19 cellular contexts compared by ENCODE assay signal in the genomic region with DNA sequence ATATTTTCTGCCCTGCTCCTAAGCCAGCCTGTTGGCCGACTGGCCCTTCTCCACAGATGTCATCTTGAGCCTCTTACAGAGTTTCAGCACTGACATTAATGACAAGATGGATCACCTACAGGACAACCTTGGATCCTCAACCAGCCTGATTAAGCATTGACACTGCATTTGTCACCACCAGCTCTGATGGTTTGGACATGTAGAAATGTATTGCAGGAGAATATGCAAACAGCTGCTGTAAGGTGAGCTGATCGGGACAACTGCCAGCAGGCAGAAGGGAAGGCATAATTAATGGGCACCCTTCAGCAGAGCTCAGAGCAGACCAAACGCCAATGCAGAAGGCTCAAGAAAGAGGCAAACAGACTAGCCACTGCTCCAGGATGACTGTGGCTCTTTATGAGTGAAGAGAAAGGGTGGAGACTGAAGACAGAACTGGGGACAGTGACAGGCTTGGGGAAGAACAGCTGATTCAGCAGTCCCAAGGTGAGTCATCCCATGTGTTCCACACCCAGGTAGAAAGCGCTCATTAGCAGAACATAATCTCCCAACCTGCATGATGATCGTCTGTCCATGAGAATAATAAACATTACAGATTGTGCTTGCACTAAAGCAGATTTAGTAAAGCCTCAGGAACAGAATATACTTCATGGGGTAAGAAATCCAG. TPM values are rescaled to one million over a fixed set of nuclear protein-coding genes. Genes with fewer than 3 reads are reported as not detected.
DNase-seq lines count a peak whose midpoint lies in the region; ATAC-seq lines count a peak whose summit lies in the region.
"Had no signal": no experiment of that assay in that cellular context is flagged by ENCODE, and none has a peak within 500 bp of the region (broad histone marks: within the 10 kb centered on the region; RNA-seq: fewer than 3 reads in every experiment).

No MANE protein-coding gene starts in this region.

- no peak overlapping the region for H3K4me3 ChIP-seq in HAP-1
- H3K4me3 ChIP-seq: gastroesophageal sphincter, upper lobe of left lung had no signal

- peaks cover 3% of the 10 kb centered on the region for H3K4me1 ChIP-seq in HAP-1

- intact Hi-C loops in Right ventricle myocardium inferior (cut with DNase I), result loop anchor here (2.0 kb wide), 1 partner anchor 82 kb away; no protein-coding TSS in a partner anchor
- intact Hi-C loops in cardiac septum (cut with DNase I), result no loop called here

- DNase-seq in Right ventricle myocardium inferior (ENCODE audit: missing footprints) (no peak), cardiac septum (ENCODE audit: low spot score) (no peak), NCI-H510A treated with DMSO at 0.1 percent for 48 hours (lab: John Stamatoyannopoulos, UW) (peak; percentile 52), HAP-1 (ENCODE audit: low spot score in 2 of 2) (no peak)
- DNase-seq: activated CD4-positive, alpha-beta T cell treated with anti-CD3 and anti-CD28 coated beads, Interleukin-2, amount 50 U/mL, for 48 hours; activated gamma-delta T cell treated with Interleukin-2 at 50 U/mL for 16 hours; brain microvascular endothelial cell; DND-41; islet precursor cell; NCI-H1436; stimulated activated CD4-positive, alpha-beta T cell treated with anti-CD3 and anti-CD28 coated beads, Interleukin-2, amount 100 ng/mL, for 48 hours; upper lobe of left lung had no signal

- H3K27me3 ChIP-seq in HAP-1 (ENCODE audit: low read depth), result no peaks in the 10 kb centered on the region
- H3K27me3 ChIP-seq: brain microvascular endothelial cell, gastroesophageal sphincter, upper lobe of left lung had no signal

- ATAC-seq in Right ventricle myocardium inferior (peak; percentile 75), esophagus mucosa (peak; percentile 93), HG03520 (IDR thresholded peaks at IDR 0.05; ENCODE audit: unreplicated experiment) (no peak), GM21786 (IDR thresholded peaks at IDR 0.05; ENCODE audit: unreplicated experiment) (no peak), HG03025 (IDR thresholded peaks at IDR 0.05; ENCODE audit: low FRiP score, unreplicated experiment) (no peak)
- ATAC-seq: gastroesophageal sphincter, Panc1 had no signal

- H3K36me3 ChIP-seq in HAP-1 (replicated peaks), result no peaks in the 10 kb centered on the region
- H3K36me3 ChIP-seq: brain microvascular endothelial cell, gastroesophageal sphincter, upper lobe of left lung had no signal

- no peaks in the 10 kb centered on the region; the same call in 1 of the 2 replicates for H3K9me3 ChIP-seq in HAP-1
- H3K9me3 ChIP-seq: upper lobe of left lung had no signal

- in situ Hi-C loops in HAP-1 (cut with MboI; ENCODE audit: low sequenced_read_pairs), result no loop called here

RNA-seq across cellular contexts. Expression of gene CORIN, which starts 6.7 kb away (rescaled TPM):
- total RNA-seq in Right ventricle myocardium inferior (53.9 TPM), cardiac septum (3.4 TPM), esophagus mucosa (0.88 TPM)
- total RNA-seq: T-helper 2 cell treated with Interferon-gamma antibody and Interleukin-4, amounts not matched to agents 100 ng/mL and 5 ng/mL, for 36 hours had no signal

Comparison
In these comparisons a context has a peak if more than half of its experiments do, and no peak if none do; other contexts are left out.
1. RNA of gene CORIN, which starts 6.7 kb away (total RNA-seq): 53.9 TPM in Right ventricle myocardium inferior (single experiment); 3.4 TPM in cardiac septum (single experiment) and 0.88 TPM in esophagus mucosa (single experiment); every median in the first group is over 10 times any median in the second.
2. ATAC-seq: peak in Right ventricle myocardium inferior (single experiment) and esophagus mucosa (single experiment); none in HG03520 (single experiment), GM21786 (single experiment) and HG03025 (single experiment).